In the genomic region with DNA sequence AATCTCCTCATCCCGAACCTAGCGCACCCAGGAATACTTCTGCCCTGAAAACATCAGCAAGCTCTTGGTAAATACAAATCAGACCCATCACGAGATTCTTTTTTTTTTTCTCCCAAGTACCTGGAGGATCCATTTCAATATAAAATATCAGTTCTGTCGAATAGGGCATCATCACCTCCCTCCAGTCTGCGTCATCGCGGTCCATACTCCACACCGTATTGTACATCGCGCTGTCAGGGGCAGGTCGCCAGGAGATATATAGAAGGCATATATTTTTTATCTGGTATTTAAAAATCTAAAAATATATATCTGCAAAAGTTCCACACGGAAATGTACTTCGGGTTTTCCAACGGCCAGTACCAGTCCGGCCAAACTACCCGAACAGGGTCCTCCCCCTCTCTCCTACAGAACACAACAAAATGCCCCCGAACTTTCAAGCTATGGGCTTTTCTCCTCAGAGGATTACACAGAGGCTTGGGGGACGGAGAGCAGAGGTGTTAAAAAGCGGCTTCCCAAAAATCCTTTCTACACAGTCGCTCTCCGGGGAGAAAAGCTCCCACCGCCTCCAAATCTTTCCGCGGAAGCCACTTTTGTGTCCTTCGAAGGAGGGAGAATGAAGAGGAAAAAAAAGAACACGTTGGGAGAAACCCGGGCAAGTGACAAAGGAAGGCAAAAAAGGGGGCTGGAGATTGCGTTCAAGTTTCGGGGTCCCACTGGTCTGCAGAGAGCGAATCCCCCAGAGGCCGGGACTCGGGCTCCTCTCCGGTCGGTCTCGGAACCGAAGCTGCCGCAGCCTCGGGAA, we compare ENCODE assay signal across 1 cellular context.
TF ChIP-seq lines count a peak whose summit lies in the region.

No MANE protein-coding gene starts in this region.

TF ChIP-seq in K562, 482 proteins besides CTCF, POLR2A, EP300 and RAD21 (continued from another document):
- TF ChIP-seq, protein P1, sequence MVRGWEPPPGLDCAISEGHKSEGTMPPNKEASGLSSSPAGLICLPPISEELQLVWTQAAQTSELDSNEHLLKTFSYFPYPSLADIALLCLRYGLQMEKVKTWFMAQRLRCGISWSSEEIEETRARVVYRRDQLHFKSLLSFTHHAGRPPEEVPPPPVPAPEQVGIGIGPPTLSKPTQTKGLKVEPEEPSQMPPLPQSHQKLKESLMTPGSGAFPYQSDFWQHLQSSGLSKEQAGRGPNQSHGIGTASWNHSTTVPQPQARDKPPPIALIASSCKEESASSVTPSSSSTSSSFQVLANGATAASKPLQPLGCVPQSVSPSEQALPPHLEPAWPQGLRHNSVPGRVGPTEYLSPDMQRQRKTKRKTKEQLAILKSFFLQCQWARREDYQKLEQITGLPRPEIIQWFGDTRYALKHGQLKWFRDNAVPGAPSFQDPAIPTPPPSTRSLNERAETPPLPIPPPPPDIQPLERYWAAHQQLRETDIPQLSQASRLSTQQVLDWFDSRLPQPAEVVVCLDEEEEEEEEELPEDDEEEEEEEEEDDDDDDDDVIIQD (CRISPR knock-in tag; IDR thresholded peaks at IDR 0.05), result no peak
- TF ChIP-seq NRF1 (conservative IDR thresholded peaks at IDR 0.05 in 1 of 2, IDR thresholded peaks at IDR 0.05 in 1 of 2) (no peak), CREM (IDR thresholded peaks at IDR 0.05; ENCODE audit: low read depth) (peak; percentile 62; the same call in 1 of the 2 replicates), HSF4 (CRISPR knock-in tag; IDR thresholded peaks at IDR 0.05; ENCODE audit: borderline replicate concordance) (no peak), GATAD2B (IDR thresholded peaks at IDR 0.05; ENCODE audit: borderline replicate concordance) (0 out of 2 replicates have a peak, but pooled peaks have one; percentile 46), ZNF384 (IDR thresholded peaks at IDR 0.05; ENCODE audit: low read depth, low read length) (peak; percentile 12; the same call in 1 of the 2 replicates), SMARCA4 (IDR thresholded peaks at IDR 0.05) (0 out of 2 replicates have a peak, but pooled peaks have one; percentile 3), HMG20B (CRISPR knock-in tag; IDR thresholded peaks at IDR 0.05) (no peak), SP1 (CRISPR knock-in tag; IDR thresholded peaks at IDR 0.05) (0 out of 2 replicates have a peak, but pooled peaks have one; percentile 20), ZNF57 (CRISPR knock-in tag; IDR thresholded peaks at IDR 0.05) (no peak), CHD1 (IDR thresholded peaks at IDR 0.05; ENCODE audit: low read length) (peak; percentile 61), JUND (IDR thresholded peaks at IDR 0.05; ENCODE audit: borderline replicate concordance, low read depth, low read length) (0 out of 2 replicates have a peak, but pooled peaks have one; percentile 34), JUND (tag; IDR thresholded peaks at IDR 0.05; ENCODE audit: borderline replicate concordance, low read depth, low read length) (no peak), POU5F1 (IDR thresholded peaks at IDR 0.05; ENCODE audit: borderline replicate concordance, low read depth, low read length, partially characterized antibody) (peak; percentile 10), SMARCE1 (IDR thresholded peaks at IDR 0.05) (0 out of 2 replicates have a peak, but pooled peaks have one; percentile 63), PHF20 (IDR thresholded peaks at IDR 0.05; ENCODE audit: partially characterized antibody) (peak; percentile 36)
- TF ChIP-seq, protein P2, sequence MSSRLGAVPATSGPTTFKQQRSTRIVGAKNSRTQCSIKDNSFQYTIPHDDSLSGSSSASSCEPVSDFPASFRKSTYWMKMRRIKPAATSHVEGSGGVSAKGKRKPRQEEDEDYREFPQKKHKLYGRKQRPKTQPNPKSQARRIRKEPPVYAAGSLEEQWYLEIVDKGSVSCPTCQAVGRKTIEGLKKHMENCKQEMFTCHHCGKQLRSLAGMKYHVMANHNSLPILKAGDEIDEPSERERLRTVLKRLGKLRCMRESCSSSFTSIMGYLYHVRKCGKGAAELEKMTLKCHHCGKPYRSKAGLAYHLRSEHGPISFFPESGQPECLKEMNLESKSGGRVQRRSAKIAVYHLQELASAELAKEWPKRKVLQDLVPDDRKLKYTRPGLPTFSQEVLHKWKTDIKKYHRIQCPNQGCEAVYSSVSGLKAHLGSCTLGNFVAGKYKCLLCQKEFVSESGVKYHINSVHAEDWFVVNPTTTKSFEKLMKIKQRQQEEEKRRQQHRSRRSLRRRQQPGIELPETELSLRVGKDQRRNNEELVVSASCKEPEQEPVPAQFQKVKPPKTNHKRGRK (tag; IDR thresholded peaks at IDR 0.05), result peak; percentile 81
- TF ChIP-seq, protein P3, sequence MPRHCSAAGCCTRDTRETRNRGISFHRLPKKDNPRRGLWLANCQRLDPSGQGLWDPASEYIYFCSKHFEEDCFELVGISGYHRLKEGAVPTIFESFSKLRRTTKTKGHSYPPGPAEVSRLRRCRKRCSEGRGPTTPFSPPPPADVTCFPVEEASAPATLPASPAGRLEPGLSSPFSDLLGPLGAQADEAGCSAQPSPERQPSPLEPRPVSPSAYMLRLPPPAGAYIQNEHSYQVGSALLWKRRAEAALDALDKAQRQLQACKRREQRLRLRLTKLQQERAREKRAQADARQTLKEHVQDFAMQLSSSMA (CRISPR knock-in tag; IDR thresholded peaks at IDR 0.05), result no peak
- TF ChIP-seq, protein P4, sequence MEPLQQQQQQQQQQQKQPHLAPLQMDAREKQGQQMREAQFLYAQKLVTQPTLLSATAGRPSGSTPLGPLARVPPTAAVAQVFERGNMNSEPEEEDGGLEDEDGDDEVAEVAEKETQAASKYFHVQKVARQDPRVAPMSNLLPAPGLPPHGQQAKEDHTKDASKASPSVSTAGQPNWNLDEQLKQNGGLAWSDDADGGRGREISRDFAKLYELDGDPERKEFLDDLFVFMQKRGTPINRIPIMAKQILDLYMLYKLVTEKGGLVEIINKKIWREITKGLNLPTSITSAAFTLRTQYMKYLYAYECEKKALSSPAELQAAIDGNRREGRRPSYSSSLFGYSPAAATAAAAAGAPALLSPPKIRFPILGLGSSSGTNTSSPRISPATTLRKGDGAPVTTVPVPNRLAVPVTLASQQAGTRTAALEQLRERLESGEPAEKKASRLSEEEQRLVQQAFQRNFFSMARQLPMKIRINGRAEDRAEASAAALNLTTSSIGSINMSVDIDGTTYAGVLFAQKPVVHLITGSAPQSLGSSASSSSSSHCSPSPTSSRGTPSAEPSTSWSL (CRISPR knock-in tag; IDR thresholded peaks at IDR 0.05; ENCODE audit: borderline replicate concordance), result peak; percentile 50; the same call in 1 of the 2 replicates
- TF ChIP-seq, protein P5, sequence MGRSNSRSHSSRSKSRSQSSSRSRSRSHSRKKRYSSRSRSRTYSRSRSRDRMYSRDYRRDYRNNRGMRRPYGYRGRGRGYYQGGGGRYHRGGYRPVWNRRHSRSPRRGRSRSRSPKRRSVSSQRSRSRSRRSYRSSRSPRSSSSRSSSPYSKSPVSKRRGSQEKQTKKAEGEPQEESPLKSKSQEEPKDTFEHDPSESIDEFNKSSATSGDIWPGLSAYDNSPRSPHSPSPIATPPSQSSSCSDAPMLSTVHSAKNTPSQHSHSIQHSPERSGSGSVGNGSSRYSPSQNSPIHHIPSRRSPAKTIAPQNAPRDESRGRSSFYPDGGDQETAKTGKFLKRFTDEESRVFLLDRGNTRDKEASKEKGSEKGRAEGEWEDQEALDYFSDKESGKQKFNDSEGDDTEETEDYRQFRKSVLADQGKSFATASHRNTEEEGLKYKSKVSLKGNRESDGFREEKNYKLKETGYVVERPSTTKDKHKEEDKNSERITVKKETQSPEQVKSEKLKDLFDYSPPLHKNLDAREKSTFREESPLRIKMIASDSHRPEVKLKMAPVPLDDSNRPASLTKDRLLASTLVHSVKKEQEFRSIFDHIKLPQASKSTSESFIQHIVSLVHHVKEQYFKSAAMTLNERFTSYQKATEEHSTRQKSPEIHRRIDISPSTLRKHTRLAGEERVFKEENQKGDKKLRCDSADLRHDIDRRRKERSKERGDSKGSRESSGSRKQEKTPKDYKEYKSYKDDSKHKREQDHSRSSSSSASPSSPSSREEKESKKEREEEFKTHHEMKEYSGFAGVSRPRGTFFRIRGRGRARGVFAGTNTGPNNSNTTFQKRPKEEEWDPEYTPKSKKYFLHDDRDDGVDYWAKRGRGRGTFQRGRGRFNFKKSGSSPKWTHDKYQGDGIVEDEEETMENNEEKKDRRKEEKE (IDR thresholded peaks at IDR 0.05; ENCODE audit: borderline replicate concordance in 1 of 2, control insufficient read depth in 1 of 2, low read depth in 2 of 2, low read length in 1 of 2), result no peak
- TF ChIP-seq, protein P6, sequence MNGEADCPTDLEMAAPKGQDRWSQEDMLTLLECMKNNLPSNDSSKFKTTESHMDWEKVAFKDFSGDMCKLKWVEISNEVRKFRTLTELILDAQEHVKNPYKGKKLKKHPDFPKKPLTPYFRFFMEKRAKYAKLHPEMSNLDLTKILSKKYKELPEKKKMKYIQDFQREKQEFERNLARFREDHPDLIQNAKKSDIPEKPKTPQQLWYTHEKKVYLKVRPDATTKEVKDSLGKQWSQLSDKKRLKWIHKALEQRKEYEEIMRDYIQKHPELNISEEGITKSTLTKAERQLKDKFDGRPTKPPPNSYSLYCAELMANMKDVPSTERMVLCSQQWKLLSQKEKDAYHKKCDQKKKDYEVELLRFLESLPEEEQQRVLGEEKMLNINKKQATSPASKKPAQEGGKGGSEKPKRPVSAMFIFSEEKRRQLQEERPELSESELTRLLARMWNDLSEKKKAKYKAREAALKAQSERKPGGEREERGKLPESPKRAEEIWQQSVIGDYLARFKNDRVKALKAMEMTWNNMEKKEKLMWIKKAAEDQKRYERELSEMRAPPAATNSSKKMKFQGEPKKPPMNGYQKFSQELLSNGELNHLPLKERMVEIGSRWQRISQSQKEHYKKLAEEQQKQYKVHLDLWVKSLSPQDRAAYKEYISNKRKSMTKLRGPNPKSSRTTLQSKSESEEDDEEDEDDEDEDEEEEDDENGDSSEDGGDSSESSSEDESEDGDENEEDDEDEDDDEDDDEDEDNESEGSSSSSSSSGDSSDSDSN (IDR thresholded peaks at IDR 0.05; ENCODE audit: borderline replicate concordance in 1 of 2, low read depth in 2 of 2, low read length in 2 of 2), result peak in 1 of 2 experiments; percentile 46; a peak in 1 of 4 replicates
